In genomic region chr1:92301021-92301420, GRCh38 we compare ENCODE assay signal across 17 cellular contexts. TPM values are rescaled to one million over a fixed set of nuclear protein-coding genes. Genes with fewer than 3 reads are reported as not detected.
A peak's percentile ranks its signal among the peaks of the same experiment; 100 is the strongest.
DNase-seq lines count a peak whose midpoint lies in the region; ATAC-seq and TF ChIP-seq lines count a peak whose summit lies in the region.
"Had no signal": no experiment of that assay in that cellular context is flagged by ENCODE, and none has a peak within 500 bp of the region (broad histone marks: within the 10 kb centered on the region; RNA-seq: fewer than 3 reads in every experiment).

No MANE protein-coding gene starts in this region.

- no peak overlapping the region for H3K4me3 ChIP-seq in BLaER1
- peak overlapping the region in 1 of 2 experiments; percentile 35; a peak in 2 of 4 replicates for H3K4me3 ChIP-seq in DND-41 (ENCODE audit: low read depth in 1 of 2, low read length in 2 of 2)
- peak overlapping the region; percentile 95 for H3K4me3 ChIP-seq in NB4 (ENCODE audit: low read depth, low read length)
- H3K4me3 ChIP-seq in mesenchymal stem cell (ENCODE audit: insufficient read depth in 1 of 2, low read depth in 1 of 2, low read length in 2 of 2): peak overlapping the region in 1 of 2 experiments; percentile 21
- H3K4me3 ChIP-seq: Peyer's patch had no signal

- H2AFZ ChIP-seq in DND-41 (ENCODE audit: low read depth, low read length) (no peak overlapping the region), mesenchymal stem cell (ENCODE audit: low read depth, low read length) (no peak overlapping the region)

- H3K4ac ChIP-seq in mesenchymal stem cell (ENCODE audit: low read depth in 1 of 2, low read length in 2 of 2): no peak overlapping the region

- H3K4me2 ChIP-seq in BLaER1 (peak overlapping the region; percentile 84; the same call in 1 of the 2 replicates), DND-41 (ENCODE audit: insufficient read depth, low read length) (peak overlapping the region; percentile 82; the same call in 1 of the 2 replicates), mesenchymal stem cell (ENCODE audit: low read length, poor library complexity, severe bottlenecking) (no peak overlapping the region)

- H4K8ac ChIP-seq in mesenchymal stem cell (ENCODE audit: low read length): no peak overlapping the region

- H2AK5ac ChIP-seq in mesenchymal stem cell (ENCODE audit: low read length, severe bottlenecking): no peak overlapping the region

- H3K79me2 ChIP-seq in DND-41 (ENCODE audit: insufficient read depth, low read length): peaks cover 61% of the 10 kb centered on the region

- H2BK120ac ChIP-seq in mesenchymal stem cell (ENCODE audit: low read depth, low read length): no peak overlapping the region

- no peak for TF ChIP-seq POLR2A in NB4 (IDR thresholded peaks at IDR 0.05; ENCODE audit: extremely low read depth, insufficient read length)

- TF ChIP-seq CTCF in DND-41 (IDR thresholded peaks at IDR 0.05; ENCODE audit: borderline replicate concordance, extremely low read depth, low read length, poor library complexity, severe bottlenecking): no peak
- no peak for TF ChIP-seq CTCF in NB4 (IDR thresholded peaks at IDR 0.05; ENCODE audit: low read depth, low read length)

- peaks cover 30% of the 10 kb centered on the region for H3K4me1 ChIP-seq in BLaER1
- peaks cover 46% of the 10 kb centered on the region for H3K4me1 ChIP-seq in DND-41 (ENCODE audit: insufficient read depth, low read length)
- H3K4me1 ChIP-seq in mesenchymal stem cell (ENCODE audit: control insufficient read depth, insufficient read depth, low read depth, low read length): no peaks in the 10 kb centered on the region

- H4K91ac ChIP-seq in mesenchymal stem cell (ENCODE audit: low read length): no peak overlapping the region

- H3K9ac ChIP-seq in BLaER1 (no peak overlapping the region), DND-41 (ENCODE audit: low read depth, low read length) (no peak overlapping the region), mesenchymal stem cell (ENCODE audit: low read length) (peak overlapping the region; percentile 11)
- H3K9ac ChIP-seq: SK-N-SH had no signal

- no peak overlapping the region for H3K27ac ChIP-seq in BLaER1
- no peak overlapping the region for H3K27ac ChIP-seq in DND-41 (ENCODE audit: low read length)
- H3K27ac ChIP-seq in mesenchymal stem cell (ENCODE audit: low read length, poor library complexity, severe bottlenecking): no peak overlapping the region
- H3K27ac ChIP-seq: Peyer's patch had no signal

- no peaks in the 10 kb centered on the region for H3K27me3 ChIP-seq in BLaER1
- no peaks in the 10 kb centered on the region for H3K27me3 ChIP-seq in DND-41 (ENCODE audit: insufficient read depth, low read length, poor library complexity)
- H3K27me3 ChIP-seq in mesenchymal stem cell (ENCODE audit: control insufficient read depth in 1 of 2, insufficient read depth in 1 of 2, low read length in 2 of 2): no peaks in the 10 kb centered on the region
- H3K27me3 ChIP-seq: Peyer's patch had no signal

- DNase-seq in DND-41: no peak
- peak; percentile 52 for DNase-seq in NB4 (ENCODE audit: low read depth)
- DNase-seq in mesenchymal stem cell: no peak
- no peak for DNase-seq in activated effector memory CD4-positive, alpha-beta T cell treated with anti-CD3 and anti-CD28 coated beads, Interleukin-2, amount 50 U/mL, for 16 hours
- no peak for DNase-seq in activated CD4-positive, alpha-beta T cell treated with anti-CD3 and anti-CD28 coated beads for 48 hours
- no peak for DNase-seq in amniotic stem cell (lab: John Stamatoyannopoulos, UW)
- DNase-seq: EL, H7, NCI-H1092 treated with DMSO at 0.1 percent for 48 hours, NCI-H187, NCI-H446, NCI-H748 treated with DMSO at 0.1 percent for 48 hours, Peyer's patch, Right ventricle myocardium superior, SK-N-SH had no signal

- H3K79me1 ChIP-seq in mesenchymal stem cell (replicated peaks; ENCODE audit: low read length, poor library complexity, severe bottlenecking): peaks cover 7% of the 10 kb centered on the region

- peaks cover 29% of the 10 kb centered on the region for H3K36me3 ChIP-seq in BLaER1
- peaks cover 49% of the 10 kb centered on the region for H3K36me3 ChIP-seq in DND-41 (ENCODE audit: insufficient read depth, low read length)
- peaks cover 6 to 42% of the 10 kb centered on the region in 2 experiments for H3K36me3 ChIP-seq in mesenchymal stem cell (ENCODE audit: control insufficient read depth in 1 of 2, insufficient read depth in 2 of 2, low read depth in 1 of 2, low read length in 2 of 2)

- H3K23ac ChIP-seq in mesenchymal stem cell (ENCODE audit: low read length in 2 of 2): no peak overlapping the region

- H3K18ac ChIP-seq in mesenchymal stem cell (ENCODE audit: low read depth in 1 of 2, low read length in 2 of 2): no peak overlapping the region

- H4K20me1 ChIP-seq in BLaER1 (peaks cover 6% of the 10 kb centered on the region; the same call in 1 of the 2 replicates), DND-41 (ENCODE audit: insufficient read depth, low read length) (no peaks in the 10 kb centered on the region; the same call in 1 of the 2 replicates)

- H2BK5ac ChIP-seq in mesenchymal stem cell (ENCODE audit: low read depth, low read length, poor library complexity, severe bottlenecking): no peak overlapping the region

- no peak overlapping the region for H3K14ac ChIP-seq in mesenchymal stem cell (ENCODE audit: low read length in 2 of 2)

- ATAC-seq in DND-41 (ENCODE audit: insufficient read depth, low read depth) (no peak), GM18873 (IDR thresholded peaks at IDR 0.05; ENCODE audit: low FRiP score, unreplicated experiment) (no peak)

- no peak overlapping the region for H2BK15ac ChIP-seq in mesenchymal stem cell (ENCODE audit: low read depth, poor library complexity, severe bottlenecking)

- 100% methylated on average over 3 of the region's 5 CpGs for WGBS in mesenchymal stem cell

- no peaks in the 10 kb centered on the region for H3K9me3 ChIP-seq in BLaER1
- no peaks in the 10 kb centered on the region for H3K9me3 ChIP-seq in DND-41 (ENCODE audit: insufficient read depth, low read length, severe bottlenecking)
- H3K9me3 ChIP-seq in mesenchymal stem cell (ENCODE audit: control insufficient read depth, low read length): no peaks in the 10 kb centered on the region
- H3K9me3 ChIP-seq: Peyer's patch, SK-N-SH had no signal

- H2BK12ac ChIP-seq in mesenchymal stem cell (ENCODE audit: low read length in 2 of 2): no peak overlapping the region

RNA-seq across cellular contexts. Expression of gene RPAP2, which starts 2.2 kb away (rescaled TPM):
- 10.5 TPM for polyA plus RNA-seq in mesenchymal stem cell (2013, experiment 1 of 2)
- polyA plus RNA-seq in mesenchymal stem cell (2013, experiment 2 of 2): 10.8 TPM

RNA-seq across cellular contexts. Expression of gene GLMN, which starts 2.2 kb away (rescaled TPM):
- polyA plus RNA-seq in mesenchymal stem cell (2013, experiment 1 of 2): 8.6 TPM
- polyA plus RNA-seq in mesenchymal stem cell (2013, experiment 2 of 2): 9.2 TPM
